17 cellular contexts compared by ENCODE assay signal in the genomic region with DNA sequence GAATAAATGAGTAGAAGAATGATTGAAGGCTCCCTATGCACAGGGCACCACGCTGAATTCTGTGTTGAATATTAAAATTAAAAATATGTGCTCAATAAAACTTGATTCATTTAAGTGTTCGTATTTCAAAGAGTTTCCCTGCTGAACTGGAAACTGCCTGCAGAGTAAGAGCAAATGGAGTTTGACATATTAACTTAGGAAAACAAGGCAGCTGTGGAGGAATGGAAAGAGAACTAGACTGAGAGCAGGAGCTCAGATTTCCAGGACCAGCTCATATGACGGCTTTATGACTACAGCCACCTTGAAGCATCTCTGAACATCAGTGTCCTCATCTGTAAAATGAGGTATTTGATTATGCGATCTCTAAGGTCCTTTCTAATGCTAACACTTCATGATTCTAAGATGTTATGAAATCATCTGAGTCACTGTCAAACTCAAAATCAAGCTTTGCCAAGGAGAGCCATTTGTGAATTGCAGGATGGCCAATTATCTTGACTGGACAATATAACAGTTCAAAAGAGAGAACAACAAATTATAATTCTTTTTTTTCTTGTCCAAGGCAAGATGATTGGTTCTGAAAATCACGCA.
A peak's percentile ranks its signal among the peaks of the same experiment; 100 is the strongest.
DNase-seq lines count a peak whose midpoint lies in the region; ATAC-seq and TF ChIP-seq lines count a peak whose summit lies in the region.
"Had no signal": no experiment of that assay in that cellular context is flagged by ENCODE, and none has a peak within 500 bp of the region (broad histone marks: within the 10 kb centered on the region; RNA-seq: fewer than 3 reads in every experiment).

No MANE protein-coding gene starts in this region.

- H3K36me3 Mint-ChIP-seq in MCF 10A (ENCODE audit: insufficient read depth, unreplicated experiment), result no peaks in the 10 kb centered on the region

- H2BK15ac ChIP-seq in IMR-90 (ENCODE audit: low read depth, low read length), result no peak overlapping the region

- intact Hi-C loops in MCF 10A (cut with micrococcal nuclease) (loop anchor here (10.0 kb wide), 1 partner anchor 191 kb away; no protein-coding TSS in a partner anchor), breast epithelium (cut with DNase I; ENCODE audit: low total_unique reads) (no loop called here), IMR-90 (cut with micrococcal nuclease) (no loop called here), gastrocnemius medialis (cut with DNase I; ENCODE audit: low total_unique reads) (no loop called here), sigmoid colon (cut with DNase I) (no loop called here)

- no peaks in the 10 kb centered on the region for H3K36me3 ChIP-seq in breast epithelium
- H3K36me3 ChIP-seq in IMR-90 (ENCODE audit: control insufficient read depth, insufficient read depth, low read length), result no peaks in the 10 kb centered on the region
- no peaks in the 10 kb centered on the region for H3K36me3 ChIP-seq in gastrocnemius medialis
- H3K36me3 ChIP-seq in sigmoid colon, result no peaks in the 10 kb centered on the region
- H3K36me3 ChIP-seq: HAP-1 had no signal

- no peak overlapping the region for H3K4me3 Mint-ChIP-seq in MCF 10A (ENCODE audit: unreplicated experiment)

- BruUV-seq in MCF 10A (replicated peaks; lab: Mats Ljungman, UMichigan) (no TSS peak), IMR-90 (replicated peaks; lab: Mats Ljungman, UMichigan) (no TSS peak)

- no peak overlapping the region for H3K18ac ChIP-seq in IMR-90 (ENCODE audit: low read depth, low read length)

- no peak overlapping the region for H3K4ac ChIP-seq in IMR-90 (ENCODE audit: low read depth, low read length)

- H3K27me3 Mint-ChIP-seq in MCF 10A (ENCODE audit: insufficient read depth, unreplicated experiment), result no peaks in the 10 kb centered on the region

- in situ Hi-C loops in IMR-90 (cut with MboI; ENCODE audit: low sequenced_read_pairs) (no loop called here), gastrocnemius medialis (cut with MboI; ENCODE audit: low sequenced_read_pairs in 4 of 4) (loop anchor here in 1 of 4 donors (10.0 kb wide), 1 partner anchor 111 kb away; a partner anchor contains a TSS)

- POLR2A ChIA-PET in MCF 10A (lab: Yijun Ruan, JAX) (no interaction called here), IMR-90 (lab: Charles Lee; ENCODE audit: unreplicated experiment) (no interaction called here)

- DNase-seq in MCF 10A (ENCODE audit: unreplicated experiment) (peak; percentile 20), breast epithelium (ENCODE audit: low spot score in 2 of 2) (no peak), IMR-90 (peak; percentile 3), fibroblast of mammary gland (ENCODE audit: low read depth) (peak; percentile 50), gastrocnemius medialis (no peak), NCI-H446 (lab: John Stamatoyannopoulos, UW) (no peak), sigmoid colon (no peak), NCI-H226 (no peak)
- DNase-seq: 8988T, DMS153, NCI-H2227 treated with DMSO at 0.1 percent for 48 hours, NCI-H774, SHP77 had no signal

- H3K9me1 ChIP-seq in IMR-90 (ENCODE audit: insufficient read depth, low read length), result no peaks in the 10 kb centered on the region

- H3K9me3 ChIP-seq in breast epithelium (no peaks in the 10 kb centered on the region), IMR-90 (ENCODE audit: control insufficient read depth, insufficient read depth, low read length) (no peaks in the 10 kb centered on the region), gastrocnemius medialis (no peaks in the 10 kb centered on the region), sigmoid colon (no peaks in the 10 kb centered on the region)
- H3K9me3 ChIP-seq: HAP-1 had no signal

- no peaks in the 10 kb centered on the region for H3K4me1 Mint-ChIP-seq in MCF 10A (ENCODE audit: insufficient read depth, unreplicated experiment)

- TF ChIP-seq POLR2A in breast epithelium (IDR thresholded peaks at IDR 0.05) (no peak), IMR-90 (IDR thresholded peaks at IDR 0.05; ENCODE audit: low read depth, low read length) (no peak), gastrocnemius medialis (IDR thresholded peaks at IDR 0.05) (no peak), sigmoid colon (IDR thresholded peaks at IDR 0.05) (no peak)

- no peak for TF ChIP-seq RAD21 in IMR-90 (IDR thresholded peaks at IDR 0.05; ENCODE audit: low read length)

- H4K91ac ChIP-seq in IMR-90 (ENCODE audit: insufficient read depth, low read depth, low read length), result no peak overlapping the region

- no peak overlapping the region for H3K56ac ChIP-seq in IMR-90 (ENCODE audit: extremely low read depth, insufficient read depth, low read length)

- no CpG with 5 or more reads among the region's 5 CpGs for WGBS in IMR-90 (ENCODE audit: extremely low coverage in 2 of 2, insufficient read length in 1 of 2), 2 experiments
- WGBS in sigmoid colon, 2 donors, result 85 to 87% methylated on average over 5 of the region's 5 CpGs

- H3K27ac ChIP-seq in breast epithelium (no peak overlapping the region), IMR-90 (ENCODE audit: insufficient read depth, low read length) (no peak overlapping the region), gastrocnemius medialis (peak overlapping the region in 1 of 4 donors; percentile 26), sigmoid colon (no peak overlapping the region)
- H3K27ac ChIP-seq: C4-2B had no signal

- H3K27ac Mint-ChIP-seq in MCF 10A (ENCODE audit: low read depth, unreplicated experiment), result no peak overlapping the region

- TF ChIP-seq EP300 in sigmoid colon (IDR thresholded peaks at IDR 0.05), result no peak

- no peaks in the 10 kb centered on the region for H3K9me3 Mint-ChIP-seq in MCF 10A (ENCODE audit: unreplicated experiment)

- dilution Hi-C loops in IMR-90 (cut with HindIII; ENCODE audit: low sequenced_read_pairs, unreplicated experiment), result no loop called here

- H2BK5ac ChIP-seq in IMR-90 (ENCODE audit: low read depth, low read length, poor library complexity, severe bottlenecking), result no peak overlapping the region

- TF ChIP-seq CTCF in MCF 10A (IDR thresholded peaks at IDR 0.05; ENCODE audit: unreplicated experiment), result no peak
- no peak for TF ChIP-seq CTCF in breast epithelium (IDR thresholded peaks at IDR 0.05)
- no peak for TF ChIP-seq CTCF in IMR-90 (conservative IDR thresholded peaks at IDR 0.05; ENCODE audit: low read depth, low read length)
- no peak for TF ChIP-seq CTCF in fibroblast of mammary gland (conservative IDR thresholded peaks at IDR 0.05; ENCODE audit: control insufficient read depth, insufficient read depth, low read depth, low read length)
- no peak for TF ChIP-seq CTCF in gastrocnemius medialis (IDR thresholded peaks at IDR 0.05 in 4 of 5, conservative IDR thresholded peaks at IDR 0.05 in 1 of 5)
- TF ChIP-seq CTCF in sigmoid colon (IDR thresholded peaks at IDR 0.05), result no peak

- H2BK20ac ChIP-seq in IMR-90 (ENCODE audit: low read depth, low read length), result no peak overlapping the region

- ATAC-seq in IMR-90 (ENCODE audit: low read depth), result no peak
- peak; percentile 60 to 62 for ATAC-seq in gastrocnemius medialis
- ATAC-seq: GM12878, Panc1 had no signal

- H2AK9ac ChIP-seq in IMR-90 (replicated peaks; ENCODE audit: low read depth, low read length, poor library complexity), result no peak overlapping the region

- no peak overlapping the region for H3K4me2 ChIP-seq in IMR-90 (ENCODE audit: low read depth, low read length)

- no peak overlapping the region for H2AFZ ChIP-seq in IMR-90 (replicated peaks; ENCODE audit: low read length, poor library complexity)

- no peak overlapping the region for H3K9ac ChIP-seq in IMR-90 (ENCODE audit: low read depth, low read length)

- H2AK5ac ChIP-seq in IMR-90 (ENCODE audit: low read depth, low read length), result no peak overlapping the region

- CTCF ChIA-PET in MCF 10A (lab: Yijun Ruan, JAX), result interaction anchor here (0.5 to 1.6 kb wide), 7 partner anchors 15 to 204 kb away, joined by 3 to 6 read pairs (median 3); no protein-coding TSS in a partner anchor
- CTCF ChIA-PET in IMR-90 (lab: Yijun Ruan, JAX), result interaction anchor here (1.0 to 1.6 kb wide), 2 partner anchors 11 to 15 kb away, joined by 3 to 6 read pairs; no protein-coding TSS in a partner anchor

- no peaks in the 10 kb centered on the region for H4K20me1 ChIP-seq in IMR-90 (ENCODE audit: insufficient read depth, low read length)

- no peak overlapping the region for H3K4me3 ChIP-seq in breast epithelium
- no peak overlapping the region for H3K4me3 ChIP-seq in IMR-90 (ENCODE audit: insufficient read depth, low read depth, low read length)
- H3K4me3 ChIP-seq in fibroblast of mammary gland (ENCODE audit: control insufficient read depth, low read depth, low read length), result no peak overlapping the region
- H3K4me3 ChIP-seq in gastrocnemius medialis, result no peak overlapping the region
- H3K4me3 ChIP-seq in sigmoid colon, result no peak overlapping the region
- H3K4me3 ChIP-seq: GM12878, HAP-1 had no signal

- H3K79me1 ChIP-seq in IMR-90 (ENCODE audit: low read depth in 1 of 2, low read length in 2 of 2), result no peaks in the 10 kb centered on the region

- no peak overlapping the region for H3K14ac ChIP-seq in IMR-90 (replicated peaks; ENCODE audit: low read depth, low read length)

- no peak overlapping the region for H4K8ac ChIP-seq in IMR-90 (ENCODE audit: low read depth in 2 of 2, low read length in 2 of 2)

- H4K5ac ChIP-seq in IMR-90 (ENCODE audit: low read depth, low read length), result no peak overlapping the region

- H3K4me1 ChIP-seq in breast epithelium (no peaks in the 10 kb centered on the region), IMR-90 (ENCODE audit: control insufficient read depth, insufficient read depth, low read length) (no peaks in the 10 kb centered on the region), gastrocnemius medialis (no peaks in the 10 kb centered on the region), sigmoid colon (no peaks in the 10 kb centered on the region)
- H3K4me1 ChIP-seq: HAP-1 had no signal

- H3K27me3 ChIP-seq in breast epithelium (no peaks in the 10 kb centered on the region), IMR-90 (ENCODE audit: control insufficient read depth, insufficient read depth, low read length) (no peaks in the 10 kb centered on the region), gastrocnemius medialis (no peaks in the 10 kb centered on the region), sigmoid colon (no peaks in the 10 kb centered on the region)

- H2BK120ac ChIP-seq in IMR-90 (ENCODE audit: low read depth, low read length), result no peak overlapping the region

- H3K23ac ChIP-seq in IMR-90 (ENCODE audit: low read depth, low read length), result no peak overlapping the region

TF ChIP-seq in IMR-90, 13 proteins besides CTCF, POLR2A, EP300 and RAD21 (continues in another document):
- TF ChIP-seq CHD1 (IDR thresholded peaks at IDR 0.05; ENCODE audit: low read depth, low read length) (no peak), RCOR1 (IDR thresholded peaks at IDR 0.05; ENCODE audit: insufficient replicate concordance, low read length) (no peak), MAZ (IDR thresholded peaks at IDR 0.05; ENCODE audit: borderline replicate concordance, low read depth, low read length) (no peak), SMC3 (IDR thresholded peaks at IDR 0.05; ENCODE audit: low read depth, low read length) (no peak)
- TF ChIP-seq, protein P1, sequence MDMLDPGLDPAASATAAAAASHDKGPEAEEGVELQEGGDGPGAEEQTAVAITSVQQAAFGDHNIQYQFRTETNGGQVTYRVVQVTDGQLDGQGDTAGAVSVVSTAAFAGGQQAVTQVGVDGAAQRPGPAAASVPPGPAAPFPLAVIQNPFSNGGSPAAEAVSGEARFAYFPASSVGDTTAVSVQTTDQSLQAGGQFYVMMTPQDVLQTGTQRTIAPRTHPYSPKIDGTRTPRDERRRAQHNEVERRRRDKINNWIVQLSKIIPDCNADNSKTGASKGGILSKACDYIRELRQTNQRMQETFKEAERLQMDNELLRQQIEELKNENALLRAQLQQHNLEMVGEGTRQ (IDR thresholded peaks at IDR 0.05; ENCODE audit: low read depth, low read length), result no peak

Comparison
In these comparisons a context has a peak if more than half of its experiments do, and no peak if none do; other contexts are left out.
1. DNase-seq: peak in MCF 10A (single experiment), IMR-90 (single experiment) and fibroblast of mammary gland (single experiment); none in breast epithelium (0 of 2), gastrocnemius medialis (0 of 2), NCI-H446 (0 of 2), sigmoid colon (single experiment) and NCI-H226 (single experiment).